In the genomic region with DNA sequence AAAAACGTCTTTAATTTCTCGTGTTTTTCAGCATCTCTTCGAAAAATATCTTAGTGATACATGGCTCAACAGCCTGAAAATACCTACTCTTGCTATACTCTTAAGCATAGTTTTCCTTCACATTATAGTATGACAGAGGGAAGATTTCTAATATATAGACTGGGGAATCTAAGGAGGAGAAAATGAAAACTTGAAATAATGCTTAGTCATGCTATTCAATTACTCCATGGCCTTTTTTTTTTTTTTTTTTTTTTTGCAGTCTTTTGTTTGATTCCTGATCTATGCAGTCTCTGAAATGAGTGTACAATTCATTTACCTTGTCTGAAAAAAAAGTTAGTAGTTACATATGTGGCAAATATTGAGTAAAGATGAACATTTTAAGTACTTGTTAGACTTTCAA, we compare ENCODE assay signal across 29 cellular contexts.
"Had no signal": no experiment of that assay in that cellular context is flagged by ENCODE, and none has a peak within 500 bp of the region (broad histone marks: within the 10 kb centered on the region; RNA-seq: fewer than 3 reads in every experiment).

No MANE protein-coding gene starts in this region.

- H3K9me3 ChIP-seq: esophagus squamous epithelium, left lung, prostate gland, right atrium auricular region, sigmoid colon, suprapubic skin, transverse colon, upper lobe of right lung, uterus had no signal

- H2AFZ ChIP-seq: neural progenitor cell had no signal

- H3K36me3 ChIP-seq: esophagus squamous epithelium, heart right ventricle, left lung, neural progenitor cell, prostate gland, right atrium auricular region, sigmoid colon, suprapubic skin, transverse colon, upper lobe of right lung, uterus had no signal

- FAIRE-seq: endometrium, islet of Langerhans had no signal

- H3K4me3 Mint-ChIP-seq: effector memory CD8-positive, alpha-beta T cell; naive thymus-derived CD4-positive, alpha-beta T cell; nephron; neural progenitor cell; stimulated activated effector memory CD8-positive, alpha-beta T cell treated with anti-CD3 and anti-CD28 coated beads, Interleukin-12 subunit alpha, Interleukin-12 subunit beta, amount 100 ng/mL, for 72 hours had no signal

- H3K27me3 ChIP-seq: esophagus squamous epithelium, heart right ventricle, left lung, neural progenitor cell, right atrium auricular region, sigmoid colon, suprapubic skin, transverse colon, upper lobe of right lung, uterus had no signal

- H3K4me1 Mint-ChIP-seq: nephron, neural progenitor cell had no signal

- H3K36me3 Mint-ChIP-seq: neural progenitor cell had no signal

- H3K4me1 ChIP-seq: esophagus squamous epithelium, left lung, prostate gland, right atrium auricular region, sigmoid colon, suprapubic skin, transverse colon, upper lobe of right lung, uterus had no signal

- H3K4me3 ChIP-seq: coronary artery, esophagus squamous epithelium, heart right ventricle, left lung, neural progenitor cell, prostate gland, right atrium auricular region, sigmoid colon, suprapubic skin, transverse colon, upper lobe of right lung, uterus had no signal

- H3K4me2 ChIP-seq: neural progenitor cell had no signal

- H3K27me3 Mint-ChIP-seq: effector memory CD8-positive, alpha-beta T cell; naive thymus-derived CD4-positive, alpha-beta T cell had no signal

- H3K27ac ChIP-seq: coronary artery, esophagus squamous epithelium, heart right ventricle, left lung, neural progenitor cell, prostate gland, right atrium auricular region, sigmoid colon, suprapubic skin, transverse colon, upper lobe of right lung, uterus had no signal

- H3K9ac ChIP-seq: neural progenitor cell had no signal

- H3K9me3 Mint-ChIP-seq: effector memory CD8-positive, alpha-beta T cell; naive thymus-derived CD4-positive, alpha-beta T cell; neural progenitor cell had no signal

- H3K27ac Mint-ChIP-seq: nephron; neural progenitor cell; stimulated activated effector memory CD8-positive, alpha-beta T cell treated with anti-CD3 and anti-CD28 coated beads, Interleukin-12 subunit alpha, Interleukin-12 subunit beta, amount 100 ng/mL, for 72 hours had no signal

- DNase-seq: dermis blood vessel endothelial cell; effector memory CD8-positive, alpha-beta T cell; erythroblast; esophagus squamous epithelium; foreskin melanocyte; glutamatergic neuron; heart right ventricle; hippocampal formation; left cardiac atrium; left lung; mesenchymal stem cell; midbrain; naive thymus-derived CD4-positive, alpha-beta T cell; sigmoid colon; stimulated activated CD4-positive, alpha-beta T cell treated with anti-CD3 and anti-CD28 coated beads, Interleukin-2, amount 100 ng/mL, for 24 hours; stimulated activated CD4-positive, alpha-beta T cell treated with anti-CD3 and anti-CD28 coated beads, Interleukin-4, amount 100 ng/mL, for 24 hours; stimulated activated naive CD8-positive, alpha-beta T cell treated with anti-CD3 and anti-CD28 coated beads, Interleukin-15, Interleukin-2, amounts not matched to agents 100 U/mL and 50 U/mL, for 24 hours; transverse colon; upper lobe of right lung; uterus had no signal

- ATAC-seq: effector memory CD8-positive, alpha-beta T cell; heart right ventricle; left cardiac atrium; left lung; naive thymus-derived CD4-positive, alpha-beta T cell; stimulated activated effector memory CD8-positive, alpha-beta T cell treated with anti-CD3 and anti-CD28 coated beads, Interleukin-12 subunit alpha, Interleukin-12 subunit beta, amount 100 ng/mL, for 72 hours; stimulated activated naive CD8-positive, alpha-beta T cell treated with anti-CD3 and anti-CD28 coated beads, Interleukin-15, Interleukin-2, amounts not matched to agents 100 U/mL and 50 U/mL, for 24 hours; upper lobe of right lung had no signal
